Comparison of ENCODE assay signal across 1 cellular context in the genomic region with DNA sequence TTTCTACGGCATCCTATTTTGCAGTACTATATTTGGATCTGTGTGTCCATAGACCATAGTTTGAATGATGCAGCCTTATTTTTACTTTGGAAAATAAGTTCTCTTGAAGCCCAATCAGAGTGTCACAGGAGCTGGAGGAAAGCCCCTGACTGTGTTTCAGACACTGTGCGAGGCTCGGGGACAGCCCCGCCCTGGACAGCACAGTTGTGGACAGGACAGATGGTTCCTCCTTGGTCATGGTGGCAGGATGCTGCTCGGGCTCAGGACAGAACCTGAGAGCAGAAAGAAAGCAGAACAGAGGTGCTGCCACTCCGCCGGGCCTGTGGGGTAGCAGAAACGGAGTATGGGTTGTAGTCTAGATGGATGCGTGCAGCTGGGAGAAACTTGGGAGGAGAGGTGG.
TF ChIP-seq lines count a peak whose summit lies in the region.

No MANE protein-coding gene starts in this region.

TF ChIP-seq in GM23338, 12 proteins besides CTCF, POLR2A, EP300 and RAD21 (continued from another document):
- TF ChIP-seq ETS1 (IDR thresholded peaks at IDR 0.05) (no peak), NANOG (IDR thresholded peaks at IDR 0.05; ENCODE audit: borderline replicate concordance) (no peak), POLR2AphosphoS5 (IDR thresholded peaks at IDR 0.05; ENCODE audit: low read depth) (no peak), ZNF114 (CRISPR knock-in tag; IDR thresholded peaks at IDR 0.05) (no peak), JUNB (IDR thresholded peaks at IDR 0.05; ENCODE audit: unreplicated experiment) (no peak), STAT1 (IDR thresholded peaks at IDR 0.05; ENCODE audit: unreplicated experiment) (no peak)
- TF ChIP-seq, protein P1, sequence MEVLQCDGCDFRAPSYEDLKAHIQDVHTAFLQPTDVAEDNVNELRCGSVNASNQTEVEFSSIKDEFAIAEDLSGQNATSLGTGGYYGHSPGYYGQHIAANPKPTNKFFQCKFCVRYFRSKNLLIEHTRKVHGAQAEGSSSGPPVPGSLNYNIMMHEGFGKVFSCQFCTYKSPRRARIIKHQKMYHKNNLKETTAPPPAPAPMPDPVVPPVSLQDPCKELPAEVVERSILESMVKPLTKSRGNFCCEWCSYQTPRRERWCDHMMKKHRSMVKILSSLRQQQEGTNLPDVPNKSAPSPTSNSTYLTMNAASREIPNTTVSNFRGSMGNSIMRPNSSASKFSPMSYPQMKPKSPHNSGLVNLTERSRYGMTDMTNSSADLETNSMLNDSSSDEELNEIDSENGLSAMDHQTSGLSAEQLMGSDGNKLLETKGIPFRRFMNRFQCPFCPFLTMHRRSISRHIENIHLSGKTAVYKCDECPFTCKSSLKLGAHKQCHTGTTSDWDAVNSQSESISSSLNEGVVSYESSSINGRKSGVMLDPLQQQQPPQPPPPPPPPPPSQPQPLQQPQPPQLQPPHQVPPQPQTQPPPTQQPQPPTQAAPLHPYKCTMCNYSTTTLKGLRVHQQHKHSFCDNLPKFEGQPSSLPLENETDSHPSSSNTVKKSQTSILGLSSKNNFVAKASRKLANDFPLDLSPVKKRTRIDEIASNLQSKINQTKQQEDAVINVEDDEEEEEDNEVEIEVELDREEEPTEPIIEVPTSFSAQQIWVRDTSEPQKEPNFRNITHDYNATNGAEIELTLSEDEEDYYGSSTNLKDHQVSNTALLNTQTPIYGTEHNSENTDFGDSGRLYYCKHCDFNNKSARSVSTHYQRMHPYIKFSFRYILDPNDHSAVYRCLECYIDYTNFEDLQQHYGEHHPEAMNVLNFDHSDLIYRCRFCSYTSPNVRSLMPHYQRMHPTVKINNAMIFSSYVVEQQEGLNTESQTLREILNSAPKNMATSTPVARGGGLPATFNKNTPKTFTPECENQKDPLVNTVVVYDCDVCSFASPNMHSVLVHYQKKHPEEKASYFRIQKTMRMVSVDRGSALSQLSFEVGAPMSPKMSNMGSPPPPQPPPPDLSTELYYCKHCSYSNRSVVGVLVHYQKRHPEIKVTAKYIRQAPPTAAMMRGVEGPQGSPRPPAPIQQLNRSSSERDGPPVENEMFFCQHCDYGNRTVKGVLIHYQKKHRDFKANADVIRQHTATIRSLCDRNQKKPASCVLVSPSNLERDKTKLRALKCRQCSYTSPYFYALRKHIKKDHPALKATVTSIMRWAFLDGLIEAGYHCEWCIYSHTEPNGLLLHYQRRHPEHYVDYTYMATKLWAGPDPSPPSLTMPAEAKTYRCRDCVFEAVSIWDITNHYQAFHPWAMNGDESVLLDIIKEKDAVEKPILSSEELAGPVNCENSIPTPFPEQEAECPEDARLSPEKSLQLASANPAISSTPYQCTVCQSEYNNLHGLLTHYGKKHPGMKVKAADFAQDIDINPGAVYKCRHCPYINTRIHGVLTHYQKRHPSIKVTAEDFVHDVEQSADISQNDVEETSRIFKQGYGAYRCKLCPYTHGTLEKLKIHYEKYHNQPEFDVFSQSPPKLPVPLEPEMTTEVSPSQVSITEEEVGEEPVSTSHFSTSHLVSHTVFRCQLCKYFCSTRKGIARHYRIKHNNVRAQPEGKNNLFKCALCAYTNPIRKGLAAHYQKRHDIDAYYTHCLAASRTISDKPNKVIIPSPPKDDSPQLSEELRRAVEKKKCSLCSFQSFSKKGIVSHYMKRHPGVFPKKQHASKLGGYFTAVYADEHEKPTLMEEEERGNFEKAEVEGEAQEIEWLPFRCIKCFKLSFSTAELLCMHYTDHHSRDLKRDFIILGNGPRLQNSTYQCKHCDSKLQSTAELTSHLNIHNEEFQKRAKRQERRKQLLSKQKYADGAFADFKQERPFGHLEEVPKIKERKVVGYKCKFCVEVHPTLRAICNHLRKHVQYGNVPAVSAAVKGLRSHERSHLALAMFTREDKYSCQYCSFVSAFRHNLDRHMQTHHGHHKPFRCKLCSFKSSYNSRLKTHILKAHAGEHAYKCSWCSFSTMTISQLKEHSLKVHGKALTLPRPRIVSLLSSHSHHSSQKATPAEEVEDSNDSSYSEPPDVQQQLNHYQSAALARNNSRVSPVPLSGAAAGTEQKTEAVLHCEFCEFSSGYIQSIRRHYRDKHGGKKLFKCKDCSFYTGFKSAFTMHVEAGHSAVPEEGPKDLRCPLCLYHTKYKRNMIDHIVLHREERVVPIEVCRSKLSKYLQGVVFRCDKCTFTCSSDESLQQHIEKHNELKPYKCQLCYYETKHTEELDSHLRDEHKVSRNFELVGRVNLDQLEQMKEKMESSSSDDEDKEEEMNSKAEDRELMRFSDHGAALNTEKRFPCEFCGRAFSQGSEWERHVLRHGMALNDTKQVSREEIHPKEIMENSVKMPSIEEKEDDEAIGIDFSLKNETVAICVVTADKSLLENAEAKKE (CRISPR knock-in tag; IDR thresholded peaks at IDR 0.05), result no peak
